8 cellular contexts compared by ENCODE assay signal in genomic region chr10:73413528-73414229, GRCh38. TPM values are rescaled to one million over a fixed set of nuclear protein-coding genes. Genes with fewer than 3 reads are reported as not detected.
A peak's percentile ranks its signal among the peaks of the same experiment; 100 is the strongest.
DNase-seq lines count a peak whose midpoint lies in the region; ATAC-seq and TF ChIP-seq lines count a peak whose summit lies in the region.

TSS of gene ANXA7 (minus strand) at chr10:73414058. CDS start at chr10:73400856, 13,202 bp downstream.

- peak within 1 kb of the TSS; percentile 91 for H3K4me3 ChIP-seq in Jurkat, Clone E6-1 (ENCODE audit: low read length)
- peak within 1 kb of the TSS; percentile 76 to 91 for H3K4me3 ChIP-seq in Panc1 (ENCODE audit: low read depth in 2 of 2, low read length in 2 of 2)
- peak within 1 kb of the TSS; percentile 81 to 86 for H3K4me3 ChIP-seq in muscle layer of duodenum (ENCODE audit: low read depth in 1 of 2, low read length in 2 of 2)

- DNase-seq in DMS79 treated with DMSO at 0.1 percent for 48 hours (lab: John Stamatoyannopoulos, UW) (peak; percentile 60), Panc1 (ENCODE audit: low read depth, low spot score) (peak; percentile 41)
- peak; percentile 76 for DNase-seq in Jurkat, Clone E6-1 (ENCODE audit: low read depth, low spot score)
- peak; percentile 93 for DNase-seq in activated T-cell treated with anti-CD3 and anti-CD28 coated beads, Interleukin-2, amount 50 U/mL, for 4 hours
- DNase-seq in stimulated activated CD8-positive, alpha-beta memory T cell treated with anti-CD3 and anti-CD28 coated beads, Interleukin-7, amount 100 ng/mL, for 24 hours (ENCODE audit: low read depth): peak; percentile 93

- peaks cover 6% of the 10 kb centered on the region; the same call in 1 of the 2 replicates for H3K4me1 ChIP-seq in Panc1 (ENCODE audit: control insufficient read depth, insufficient read depth, low read length)
- H3K4me1 ChIP-seq in muscle layer of duodenum (ENCODE audit: control insufficient read depth in 1 of 2, insufficient read depth in 2 of 2, low read length in 2 of 2): peaks cover 0 to 14% of the 10 kb centered on the region in 2 donors

- ATAC-seq in GM21619 (IDR thresholded peaks at IDR 0.05; ENCODE audit: unreplicated experiment): peak; percentile 89
- peak; percentile 99 for ATAC-seq in Panc1
- peak; percentile 96 to 98 for ATAC-seq in activated T-cell treated with anti-CD3 and anti-CD28 coated beads, Interleukin-2, amount 50 U/mL, for 4 hours
- peak; percentile 96 for ATAC-seq in esophagus mucosa

- H3K36me3 Mint-ChIP-seq in activated T-cell treated with anti-CD3 and anti-CD28 coated beads, Interleukin-2, amount 50 U/mL, for 4 hours (ENCODE audit: insufficient read depth): peaks cover 8% of the 10 kb centered on the region

- POLR2A ChIA-PET in Panc1 (lab: Charles Lee): interaction anchor here (0.5 kb wide), 1 partner anchor 259 kb away, joined by 3 read pairs; no protein-coding TSS in a partner anchor

- in situ Hi-C loops in Panc1 (cut with HindIII; ENCODE audit: low pct_unique_long_range_greater_than_20kb, low sequenced_read_pairs): no loop called here

- CTCF ChIA-PET in Panc1 (lab: Charles Lee): no interaction called here

- H3K4me1 Mint-ChIP-seq in activated T-cell treated with anti-CD3 and anti-CD28 coated beads, Interleukin-2, amount 50 U/mL, for 4 hours (ENCODE audit: low read depth): peaks cover 52% of the 10 kb centered on the region

- H3K27ac ChIP-seq in Panc1 (ENCODE audit: low read length): peak within 1 kb of the TSS; percentile 87
- peak within 1 kb of the TSS; percentile 88 for H3K27ac ChIP-seq in muscle layer of duodenum (ENCODE audit: low read length)

- peak within 1 kb of the TSS; percentile 85 for H3K4me3 Mint-ChIP-seq in activated T-cell treated with anti-CD3 and anti-CD28 coated beads, Interleukin-2, amount 50 U/mL, for 4 hours

- H3K9me3 Mint-ChIP-seq in activated T-cell treated with anti-CD3 and anti-CD28 coated beads, Interleukin-2, amount 50 U/mL, for 4 hours: no peaks in the 10 kb centered on the region

- H3K27me3 ChIP-seq in Panc1 (ENCODE audit: control insufficient read depth, insufficient read depth, low read length) (no peaks in the 10 kb centered on the region), muscle layer of duodenum (ENCODE audit: low read depth, low read length) (no peaks in the 10 kb centered on the region)

- no peak for TF ChIP-seq CTCF in Panc1 (IDR thresholded peaks at IDR 0.05)

- BruUV-seq in Panc1 (replicated peaks; lab: Mats Ljungman, UMichigan): TSS peak; percentile 75

- H3K9me3 ChIP-seq in Panc1 (ENCODE audit: control insufficient read depth, insufficient read depth, low read depth, low read length) (no peaks in the 10 kb centered on the region), muscle layer of duodenum (ENCODE audit: control insufficient read depth in 1 of 2, low read length in 2 of 2) (no peaks in the 10 kb centered on the region)

- intact Hi-C loops in Panc1 (cut with micrococcal nuclease; ENCODE audit: unreplicated experiment): no loop called here

- H3K27me3 Mint-ChIP-seq in activated T-cell treated with anti-CD3 and anti-CD28 coated beads, Interleukin-2, amount 50 U/mL, for 4 hours (ENCODE audit: low read depth): no peaks in the 10 kb centered on the region

- no peaks in the 10 kb centered on the region for H3K36me3 ChIP-seq in Panc1 (ENCODE audit: control insufficient read depth, insufficient read depth, low read length)
- no peaks in the 10 kb centered on the region for H3K36me3 ChIP-seq in muscle layer of duodenum (ENCODE audit: control insufficient read depth in 1 of 2, insufficient read depth in 2 of 2, low read length in 2 of 2)

RNA-seq across cellular contexts. Expression of gene ANXA7, which starts in this region (rescaled TPM):
- polyA plus RNA-seq in Jurkat, Clone E6-1 (2012; ENCODE audit: insufficient read depth, insufficient read length): 81.7 TPM
- total RNA-seq in Panc1 (2021; ENCODE audit: unreplicated experiment): 165 TPM
- 103 TPM for polyA plus RNA-seq in Panc1 (2012; ENCODE audit: insufficient read length)
- 100 to 1,000 TPM; 182 to 207 (median 183) TPM for total RNA-seq in activated T-cell treated with anti-CD3 and anti-CD28 coated beads, Interleukin-2, amount 50 U/mL, for 4 hours
- total RNA-seq in esophagus mucosa: 117 TPM

Comparison
In these comparisons a context has a peak if more than half of its experiments do, and no peak if none do; other contexts are left out.
1. Peak in every context shown above with its lines: DNase-seq, ATAC-seq, H3K4me3 ChIP-seq and H3K27ac ChIP-seq.
2. DNase-seq: peak in every context shown above with its lines; median percentile 93 in activated T-cell treated with anti-CD3 and anti-CD28 coated beads, Interleukin-2, amount 50 U/mL, for 4 hours; 93 in stimulated activated CD8-positive, alpha-beta memory T cell treated with anti-CD3 and anti-CD28 coated beads, Interleukin-7, amount 100 ng/mL, for 24 hours; 76 in Jurkat, Clone E6-1; 60 in DMS79 treated with DMSO at 0.1 percent for 48 hours; 41 in Panc1.